35 cellular contexts compared by ENCODE assay signal in genomic region chr3:94394885-94395284, GRCh38.
"Had no signal": no experiment of that assay in that cellular context is flagged by ENCODE, and none has a peak within 500 bp of the region (broad histone marks: within the 10 kb centered on the region; RNA-seq: fewer than 3 reads in every experiment).

No MANE protein-coding gene starts in this region.

- DNase-seq: activated B cell treated with CpG ODN at 0.5 μM for 24 hours; activated CD4-positive, alpha-beta memory T cell treated with anti-CD3 and anti-CD28 coated beads for 36 hours; activated CD4-positive, alpha-beta T cell treated with anti-CD3 and anti-CD28 coated beads for 4 hours; activated CD4-positive, alpha-beta T cell treated with anti-CD3 and anti-CD28 coated beads, Interleukin-2, amount 10 ng/mL, durations not matched to agents 24 days and 14 days; activated CD4-positive, alpha-beta T cell treated with anti-CD3 and anti-CD28 coated beads, Interleukin-2, amount 50 U/mL, for 1 hour; activated CD4-positive, alpha-beta T cell treated with anti-CD3 and anti-CD28 coated beads, Interleukin-2, amount 50 U/mL, for 4 hours; activated CD4-positive, CD25-positive, alpha-beta regulatory T cell treated with anti-CD3 and anti-CD28 coated beads, Interleukin-2, amount 50 U/mL, for 72 hours; activated CD8-positive, alpha-beta memory T cell treated with anti-CD3 and anti-CD28 coated beads, Interleukin-2, amount 50 U/mL, for 4 hours; activated CD8-positive, alpha-beta T cell treated with anti-CD3 and anti-CD28 coated beads for 36 hours; activated effector memory CD4-positive, alpha-beta T cell treated with anti-CD3 and anti-CD28 coated beads, Interleukin-2, amount 50 U/mL, for 16 hours; activated gamma-delta T cell treated with Interleukin-2 at 50 U/mL for 16 hours; activated naive CD4-positive, alpha-beta T cell; activated naive CD4-positive, alpha-beta T cell treated with anti-CD3 and anti-CD28 coated beads for 36 hours; activated naive CD4-positive, alpha-beta T cell treated with anti-CD3 and anti-CD28 coated beads, Interleukin-2, amount 50 U/mL, for 16 hours; activated naive CD8-positive, alpha-beta T cell treated with anti-CD3 and anti-CD28 coated beads for 36 hours; activated T-cell treated with anti-CD3 and anti-CD28 coated beads for 4 hours; activated T-cell treated with anti-CD3 and anti-CD28 coated beads, Interleukin-2, amount 50 U/mL, for 1 hour; activated T-cell treated with anti-CD3 and anti-CD28 coated beads, Interleukin-2, amount 50 U/mL, for 4 hours; activated T-cell treated with anti-CD3 and anti-CD28 coated beads, Interleukin-2, amount 50 U/mL, for 72 hours; adrenal gland; amniotic stem cell; aorta; body of pancreas; brain microvascular endothelial cell; central memory CD4-positive, alpha-beta T cell; T-helper 1 cell; T-helper 2 cell; T-helper 9 cell had no signal

- H3K27me3 ChIP-seq: adrenal gland, body of pancreas, brain microvascular endothelial cell, breast epithelium had no signal

- H3K36me3 ChIP-seq: adrenal gland, brain microvascular endothelial cell, breast epithelium had no signal

- H3K36me3 Mint-ChIP-seq: activated CD4-positive, alpha-beta memory T cell treated with anti-CD3 and anti-CD28 coated beads for 36 hours; activated naive CD4-positive, alpha-beta T cell treated with anti-CD3 and anti-CD28 coated beads, Interleukin-2, amount 50 U/mL, for 72 hours; activated naive CD8-positive, alpha-beta T cell treated with anti-CD3 and anti-CD28 coated beads for 36 hours had no signal

- H3K9me3 Mint-ChIP-seq: activated CD4-positive, alpha-beta T cell treated with anti-CD3 and anti-CD28 coated beads, Interleukin-2, amount 10 ng/mL, durations not matched to agents 24 days and 14 days; activated CD8-positive, alpha-beta T cell treated with anti-CD3 and anti-CD28 coated beads for 36 hours; activated naive CD4-positive, alpha-beta T cell treated with anti-CD3 and anti-CD28 coated beads for 36 hours; activated T-cell treated with anti-CD3 and anti-CD28 coated beads, Interleukin-2, amount 50 U/mL, for 4 hours; activated T-helper 1 cell treated with anti-CD3 and anti-CD28 coated beads, Interleukin-12 subunit alpha, Interleukin-12 subunit beta, Interleukin-2, Interleukin-4 antibody, amounts not matched to agents 30 ng/mL and 10 ng/mL and 1 ng/mL, durations not matched to agents 14 hours and 24 hours and 36 hours; activated T-helper 17 cell treated with anti-CD3 and anti-CD28 coated beads, Interleukin-2, amount 50 U/mL, for 72 hours; T-helper 1 cell treated with Interleukin-12 subunit alpha and Interleukin-12 subunit beta and Interleukin-4 antibody, amounts not matched to agents 30 μg/mL and 1 μg/mL, for 36 hours; T-helper 2 cell treated with Interferon-gamma antibody and Interleukin-4, amounts not matched to agents 5 μg/mL and 100 μg/mL, for 36 hours had no signal

- H3K27ac Mint-ChIP-seq: activated B cell treated with CpG ODN at 0.5 μM for 24 hours; activated CD4-positive, alpha-beta memory T cell treated with anti-CD3 and anti-CD28 coated beads for 36 hours; activated CD4-positive, alpha-beta T cell treated with anti-CD3 and anti-CD28 coated beads, Interleukin-2, amount 10 ng/mL, durations not matched to agents 24 days and 14 days; activated CD8-positive, alpha-beta T cell treated with anti-CD3 and anti-CD28 coated beads for 36 hours; activated naive CD4-positive, alpha-beta T cell treated with anti-CD3 and anti-CD28 coated beads for 36 hours; activated naive CD4-positive, alpha-beta T cell treated with anti-CD3 and anti-CD28 coated beads, Interleukin-2, amount 50 U/mL, for 72 hours; activated naive CD8-positive, alpha-beta T cell treated with anti-CD3 and anti-CD28 coated beads for 36 hours; activated T-cell treated with anti-CD3 and anti-CD28 coated beads, Interleukin-2, amount 50 U/mL, for 72 hours; activated T-helper 1 cell treated with anti-CD3 and anti-CD28 coated beads, Interleukin-12 subunit alpha, Interleukin-12 subunit beta, Interleukin-2, Interleukin-4 antibody, amounts not matched to agents 30 ng/mL and 10 ng/mL and 1 ng/mL, durations not matched to agents 14 hours and 24 hours and 36 hours; activated T-helper 17 cell treated with anti-CD3 and anti-CD28 coated beads, Interleukin-2, amount 50 U/mL, for 72 hours; T-helper 1 cell treated with Interleukin-12 subunit alpha and Interleukin-12 subunit beta and Interleukin-4 antibody, amounts not matched to agents 30 μg/mL and 1 μg/mL, for 36 hours; T-helper 2 cell treated with Interferon-gamma antibody and Interleukin-4, amounts not matched to agents 5 μg/mL and 100 μg/mL, for 36 hours had no signal

- H3K4me3 ChIP-seq: adrenal gland, body of pancreas, breast epithelium had no signal

- ATAC-seq: activated CD8-positive, alpha-beta T cell treated with anti-CD3 and anti-CD28 coated beads for 36 hours; activated naive CD4-positive, alpha-beta T cell treated with anti-CD3 and anti-CD28 coated beads, Interleukin-2, amount 50 U/mL, for 72 hours; activated T-cell treated with anti-CD3 and anti-CD28 coated beads, Interleukin-2, amount 50 U/mL, for 4 hours; activated T-cell treated with anti-CD3 and anti-CD28 coated beads, Interleukin-2, amount 50 U/mL, for 72 hours; activated T-helper 17 cell treated with anti-CD3 and anti-CD28 coated beads, Interleukin-2, amount 50 U/mL, for 72 hours; body of pancreas had no signal

- H3K4me1 Mint-ChIP-seq: activated B cell treated with CpG ODN at 0.5 μM for 24 hours; activated CD4-positive, alpha-beta T cell treated with anti-CD3 and anti-CD28 coated beads, Interleukin-2, amount 10 ng/mL, durations not matched to agents 24 days and 14 days; activated naive CD8-positive, alpha-beta T cell treated with anti-CD3 and anti-CD28 coated beads for 36 hours; activated T-helper 17 cell treated with anti-CD3 and anti-CD28 coated beads, Interleukin-2, amount 50 U/mL, for 72 hours had no signal

- H3K9me3 ChIP-seq: body of pancreas, breast epithelium had no signal

- H3K4me3 Mint-ChIP-seq: activated B cell treated with CpG ODN at 0.5 μM for 24 hours; activated CD4-positive, alpha-beta memory T cell treated with anti-CD3 and anti-CD28 coated beads for 36 hours; activated CD4-positive, alpha-beta T cell treated with anti-CD3 and anti-CD28 coated beads, Interleukin-2, amount 10 ng/mL, durations not matched to agents 24 days and 14 days; activated CD8-positive, alpha-beta T cell treated with anti-CD3 and anti-CD28 coated beads for 36 hours; activated naive CD4-positive, alpha-beta T cell treated with anti-CD3 and anti-CD28 coated beads for 36 hours; activated naive CD8-positive, alpha-beta T cell treated with anti-CD3 and anti-CD28 coated beads for 36 hours; activated T-cell treated with anti-CD3 and anti-CD28 coated beads, Interleukin-2, amount 50 U/mL, for 4 hours; activated T-cell treated with anti-CD3 and anti-CD28 coated beads, Interleukin-2, amount 50 U/mL, for 72 hours; activated T-helper 1 cell treated with anti-CD3 and anti-CD28 coated beads, Interleukin-12 subunit alpha, Interleukin-12 subunit beta, Interleukin-2, Interleukin-4 antibody, amounts not matched to agents 30 ng/mL and 10 ng/mL and 1 ng/mL, durations not matched to agents 14 hours and 24 hours and 36 hours; activated T-helper 17 cell treated with anti-CD3 and anti-CD28 coated beads, Interleukin-2, amount 50 U/mL, for 72 hours; T-helper 1 cell treated with Interleukin-12 subunit alpha and Interleukin-12 subunit beta and Interleukin-4 antibody, amounts not matched to agents 30 μg/mL and 1 μg/mL, for 36 hours; T-helper 2 cell treated with Interferon-gamma antibody and Interleukin-4, amounts not matched to agents 5 μg/mL and 100 μg/mL, for 36 hours had no signal

- H3K4me1 ChIP-seq: adrenal gland, body of pancreas, breast epithelium had no signal

- H3K27ac ChIP-seq: adrenal gland, body of pancreas, brain microvascular endothelial cell, breast epithelium, VCaP had no signal

- H3K27me3 Mint-ChIP-seq: activated B cell treated with CpG ODN at 0.5 μM for 24 hours; activated CD4-positive, alpha-beta memory T cell treated with anti-CD3 and anti-CD28 coated beads for 36 hours; activated CD4-positive, alpha-beta T cell treated with anti-CD3 and anti-CD28 coated beads, Interleukin-2, amount 10 ng/mL, durations not matched to agents 24 days and 14 days; activated CD8-positive, alpha-beta T cell treated with anti-CD3 and anti-CD28 coated beads for 36 hours; activated naive CD8-positive, alpha-beta T cell treated with anti-CD3 and anti-CD28 coated beads for 36 hours; activated T-helper 17 cell treated with anti-CD3 and anti-CD28 coated beads, Interleukin-2, amount 50 U/mL, for 72 hours had no signal
